14 cellular contexts compared by ENCODE assay signal in genomic region chr13:103078145-103078544, GRCh38. TPM values are rescaled to one million over a fixed set of nuclear protein-coding genes. Genes with fewer than 3 reads are reported as not detected.
DNase-seq lines count a peak whose midpoint lies in the region; ATAC-seq and TF ChIP-seq lines count a peak whose summit lies in the region.
"Had no signal": no experiment of that assay in that cellular context is flagged by ENCODE, and none has a peak within 500 bp of the region (broad histone marks: within the 10 kb centered on the region; RNA-seq: fewer than 3 reads in every experiment).

No MANE protein-coding gene starts in this region.

- peak; percentile 82 for ATAC-seq in GM18508 (IDR thresholded peaks at IDR 0.05; ENCODE audit: insufficient read depth, unreplicated experiment)
- peak; percentile 97 for ATAC-seq in GM21381 (IDR thresholded peaks at IDR 0.05; ENCODE audit: unreplicated experiment)
- peak; percentile 95 for ATAC-seq in HG02973 (IDR thresholded peaks at IDR 0.05; ENCODE audit: unreplicated experiment)
- no peak for ATAC-seq in esophagus mucosa
- ATAC-seq: right lobe of liver, Right ventricle myocardium inferior had no signal

- H3K4me1 ChIP-seq in suprapubic skin, result no peaks in the 10 kb centered on the region
- H3K4me1 ChIP-seq: HAP-1, right lobe of liver had no signal

- TF ChIP-seq CTCF in suprapubic skin (IDR thresholded peaks at IDR 0.05), result no peak

- TF ChIP-seq POLR2A in suprapubic skin (IDR thresholded peaks at IDR 0.05), result no peak

- H3K9me3 ChIP-seq in suprapubic skin, result no peaks in the 10 kb centered on the region
- H3K9me3 ChIP-seq: HAP-1, right lobe of liver had no signal

- no peak for TF ChIP-seq EP300 in suprapubic skin (IDR thresholded peaks at IDR 0.05)

- no peaks in the 10 kb centered on the region for H3K36me3 ChIP-seq in suprapubic skin
- H3K36me3 ChIP-seq: HAP-1, right lobe of liver had no signal

- DNase-seq in HT-29 (ENCODE audit: low spot score), result peak; percentile 30
- no peak for DNase-seq in DMS 273 (lab: John Stamatoyannopoulos, UW; ENCODE audit: unreplicated experiment)
- no peak for DNase-seq in suprapubic skin (ENCODE audit: low spot score in 2 of 2)
- DNase-seq in middle frontal gyrus (ENCODE audit: extremely low spot score, low spot score), result no peak
- DNase-seq: NCI-H226, right lobe of liver had no signal

- H3K27ac ChIP-seq in suprapubic skin, result no peak overlapping the region
- H3K27ac ChIP-seq: right lobe of liver, VCaP had no signal

- H3K27me3 ChIP-seq in suprapubic skin, result no peaks in the 10 kb centered on the region
- H3K27me3 ChIP-seq: right lobe of liver had no signal

- 72% methylated on average over 5 of the region's 5 CpGs for WGBS in suprapubic skin

- no peak overlapping the region for H3K4me3 ChIP-seq in suprapubic skin
- H3K4me3 ChIP-seq: HAP-1, right lobe of liver had no signal

RNA-seq across cellular contexts. Expression of gene SLC10A2, which starts 11.9 kb away (rescaled TPM):
- not detected in 2 replicates for total RNA-seq in HT-29 (2014; rRNA removed; shearing (Covaris generic))
- total RNA-seq in esophagus mucosa (not detected), suprapubic skin (under 1 TPM in 2 of 4 donors, not detected in 2; 0.13 to 0.16 TPM)
- total RNA-seq: bronchial epithelial cell, right lobe of liver, Right ventricle myocardium inferior had no signal
